ENCODE assay signal across 1 cellular context in genomic region chr19:42229855-42230331, GRCh38.
TF ChIP-seq lines count a peak whose summit lies in the region.

No MANE protein-coding gene starts in this region.

TF ChIP-seq in HepG2, 621 proteins besides CTCF, POLR2A, EP300 and RAD21:
- no peak for TF ChIP-seq NFE2L2 (IDR thresholded peaks at IDR 0.05; ENCODE audit: low read length)
- no peak for TF ChIP-seq ZNF329 (CRISPR knock-in tag; IDR thresholded peaks at IDR 0.05; ENCODE audit: low read depth)
- peak; percentile 82 for TF ChIP-seq RBM22 (optimal IDR thresholded peaks at IDR 0.05; ENCODE audit: low read length)
- TF ChIP-seq ZNF326 (CRISPR knock-in tag; IDR thresholded peaks at IDR 0.05; ENCODE audit: borderline replicate concordance) = no peak
- TF ChIP-seq RFX5 (IDR thresholded peaks at IDR 0.05; ENCODE audit: low read depth, low read length) = no peak
- no peak for TF ChIP-seq ZNF441 (CRISPR knock-in tag; IDR thresholded peaks at IDR 0.05; ENCODE audit: borderline replicate concordance)
- peak; percentile 2; the same call in 1 of the 2 replicates for TF ChIP-seq POLR2G (IDR thresholded peaks at IDR 0.05; ENCODE audit: low read depth, low read length)
